8 cellular contexts compared by ENCODE assay signal in genomic region chr1:28232558-28233263, GRCh38. TPM values are rescaled to one million over a fixed set of nuclear protein-coding genes. Genes with fewer than 3 reads are reported as not detected.
DNase-seq lines count a peak whose midpoint lies in the region; ATAC-seq and TF ChIP-seq lines count a peak whose summit lies in the region.

TSS of gene DNAJC8 (minus strand) at chr1:28233029. CDS start at chr1:28232998, 31 bp downstream.

- H3K4me1 Mint-ChIP-seq in HFFc6 (ENCODE audit: low read depth) = peaks cover 29% of the 10 kb centered on the region
- peaks cover 10% of the 10 kb centered on the region for H3K4me1 Mint-ChIP-seq in activated naive CD8-positive, alpha-beta T cell treated with anti-CD3 and anti-CD28 coated beads, Interleukin-2, amount 10 ng/mL, durations not matched to agents 7 days and 5 days
- H3K4me1 Mint-ChIP-seq in osteocyte (ENCODE audit: unreplicated experiment) = peaks cover 27% of the 10 kb centered on the region

- H3K4me3 ChIP-seq in thoracic aorta = peak within 1 kb of the TSS; percentile 98

- POLR2A ChIA-PET in activated naive CD8-positive, alpha-beta T cell treated with anti-CD3 and anti-CD28 coated beads, Interleukin-2, amount 10 ng/mL, durations not matched to agents 7 days and 5 days (lab: Charles Lee) = interaction anchor here (0.6 to 4.9 kb wide), 3 partner anchors 15 to 434 kb away, joined by 3 to 77 read pairs (median 4); no protein-coding TSS in a partner anchor

- peak within 1 kb of the TSS; percentile 59 to 73 for H3K27ac ChIP-seq in thoracic aorta

- H3K27me3 Mint-ChIP-seq in HFFc6 (ENCODE audit: insufficient read depth) = peaks cover 4% of the 10 kb centered on the region; the same call in 1 of the 2 replicates
- H3K27me3 Mint-ChIP-seq in activated naive CD8-positive, alpha-beta T cell treated with anti-CD3 and anti-CD28 coated beads, Interleukin-2, amount 10 ng/mL, durations not matched to agents 7 days and 5 days = no peaks in the 10 kb centered on the region
- H3K27me3 Mint-ChIP-seq in osteocyte (ENCODE audit: unreplicated experiment) = no peaks in the 10 kb centered on the region

- H3K4me3 Mint-ChIP-seq in HFFc6 (peak within 1 kb of the TSS; percentile 100), osteocyte (ENCODE audit: unreplicated experiment) (peak within 1 kb of the TSS; percentile 100)
- peak within 1 kb of the TSS; percentile 98 for H3K4me3 Mint-ChIP-seq in activated naive CD8-positive, alpha-beta T cell treated with anti-CD3 and anti-CD28 coated beads, Interleukin-2, amount 10 ng/mL, durations not matched to agents 7 days and 5 days

- peaks cover 29 to 46% of the 10 kb centered on the region in 2 donors for H3K4me1 ChIP-seq in thoracic aorta (ENCODE audit: control insufficient read depth in 1 of 2, low read depth in 2 of 2)

- H3K27me3 ChIP-seq in thoracic aorta (replicated peaks; ENCODE audit: insufficient read depth) = no peaks in the 10 kb centered on the region

- TF ChIP-seq CTCF in HFFc6 (IDR thresholded peaks at IDR 0.05) (no peak), osteocyte (IDR thresholded peaks at IDR 0.05) (no peak), thoracic aorta (IDR thresholded peaks at IDR 0.05) (no peak)

- H3K27ac Mint-ChIP-seq in HFFc6 (peak within 1 kb of the TSS; percentile 98), osteocyte (ENCODE audit: unreplicated experiment) (peak within 1 kb of the TSS; percentile 99)
- H3K27ac Mint-ChIP-seq in activated naive CD8-positive, alpha-beta T cell treated with anti-CD3 and anti-CD28 coated beads, Interleukin-2, amount 10 ng/mL, durations not matched to agents 7 days and 5 days = peak within 1 kb of the TSS; percentile 95

- H3K36me3 Mint-ChIP-seq in HFFc6 (ENCODE audit: low read depth) (peaks cover 18% of the 10 kb centered on the region), osteocyte (ENCODE audit: unreplicated experiment) (peaks cover 12% of the 10 kb centered on the region)
- peaks cover 7% of the 10 kb centered on the region for H3K36me3 Mint-ChIP-seq in activated naive CD8-positive, alpha-beta T cell treated with anti-CD3 and anti-CD28 coated beads, Interleukin-2, amount 10 ng/mL, durations not matched to agents 7 days and 5 days

- no peaks in the 10 kb centered on the region for H3K9me3 ChIP-seq in thoracic aorta

- DNase-seq in ELR (ENCODE audit: low read depth) (peak; percentile 94), HFFc6 (peak; percentile 85), NCI-H128 (lab: John Stamatoyannopoulos, UW; ENCODE audit: unreplicated experiment) (peak; percentile 88), SW 1271 (lab: John Stamatoyannopoulos, UW) (peak; percentile 53 to 84), head of caudate nucleus (peak; percentile 93 to 100 (median 97)), osteocyte (ENCODE audit: extremely low spot score, unreplicated experiment) (peak; percentile 95), thoracic aorta (ENCODE audit: low spot score) (peak; percentile 98)
- DNase-seq in activated naive CD8-positive, alpha-beta T cell treated with anti-CD3 and anti-CD28 coated beads, Interleukin-2, amount 10 ng/mL, durations not matched to agents 7 days and 5 days = peak; percentile 90

- peak; percentile 56 for ATAC-seq in activated naive CD8-positive, alpha-beta T cell treated with anti-CD3 and anti-CD28 coated beads, Interleukin-2, amount 10 ng/mL, durations not matched to agents 7 days and 5 days (ENCODE audit: low read depth)
- peak; percentile 67 for ATAC-seq in thoracic aorta (ENCODE audit: insufficient number of reproducible peaks, low FRiP score, low read depth)

- intact Hi-C loops in head of caudate nucleus (cut with DNase I) = no loop called here

- peaks cover 9% of the 10 kb centered on the region for H3K36me3 ChIP-seq in thoracic aorta

- H3K9me3 Mint-ChIP-seq in HFFc6 (no peaks in the 10 kb centered on the region), osteocyte (ENCODE audit: unreplicated experiment) (no peaks in the 10 kb centered on the region)
- no peaks in the 10 kb centered on the region for H3K9me3 Mint-ChIP-seq in activated naive CD8-positive, alpha-beta T cell treated with anti-CD3 and anti-CD28 coated beads, Interleukin-2, amount 10 ng/mL, durations not matched to agents 7 days and 5 days

RNA-seq across cellular contexts. Expression of gene DNAJC8, which starts in this region (rescaled TPM):
- 100 to 1,000 TPM; 101 to 112 (median 105) TPM for total RNA-seq in HFFc6 (2021; fragmentation: NEBNext Ultra II Directional; extraction: Animal tissue kit (Norgen Biotek cat#: 25700))
- 100 to 1,000 TPM; 106 TPM for total RNA-seq in activated naive CD8-positive, alpha-beta T cell treated with anti-CD3 and anti-CD28 coated beads, Interleukin-2, amount 10 ng/mL, durations not matched to agents 7 days and 5 days
- total RNA-seq in osteocyte (92.2 and 93.0 TPM in 2 replicates), thoracic aorta (10 to 100 TPM; 33.3 to 60.4 TPM)

Comparison
In these comparisons a context has a peak if more than half of its experiments do, and no peak if none do; other contexts are left out.
1. Peak in every context shown above with its lines: DNase-seq, ATAC-seq, H3K4me3 ChIP-seq and H3K27ac ChIP-seq.